Comparison of ENCODE assay signal across 16 cellular contexts in the genomic region with DNA sequence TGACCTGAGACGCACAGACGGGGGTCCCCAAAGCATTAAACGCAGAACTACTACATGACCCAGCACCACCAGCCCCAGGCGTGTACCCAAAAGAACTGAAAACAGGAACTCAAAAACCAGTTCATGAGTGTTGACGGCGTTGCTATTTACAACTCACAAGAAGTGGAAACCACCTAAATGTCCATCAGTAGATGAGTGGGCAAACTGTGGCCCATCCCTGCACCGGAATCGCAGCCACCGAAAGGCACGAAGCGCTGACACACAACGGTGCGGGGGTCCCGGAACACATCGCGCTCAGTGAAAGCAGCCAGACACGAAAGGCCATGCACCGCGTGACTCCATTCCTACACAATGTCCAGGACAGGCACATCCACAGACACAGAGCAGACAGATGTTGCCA.
"Had no signal": no experiment of that assay in that cellular context is flagged by ENCODE, and none has a peak within 500 bp of the region (broad histone marks: within the 10 kb centered on the region; RNA-seq: fewer than 3 reads in every experiment).

No MANE protein-coding gene starts in this region.

- H3K9me3 Mint-ChIP-seq: nephron; stimulated activated naive CD8-positive, alpha-beta T cell treated with anti-CD3 and anti-CD28 coated beads, Interleukin-15, Interleukin-2, amounts not matched to agents 100 ng/mL and 50 ng/mL, for 24 hours had no signal

- DNase-seq: dorsolateral prefrontal cortex; effector CD8-positive, alpha-beta T cell; gastrocnemius medialis; heart right ventricle; islet precursor cell; midbrain; stimulated activated CD4-positive, alpha-beta T cell treated with anti-CD3 and anti-CD28 coated beads, Interleukin-2, amount 100 ng/mL, for 24 hours; tibial artery; uterus had no signal

- H3K27ac Mint-ChIP-seq: stimulated activated naive CD8-positive, alpha-beta T cell treated with anti-CD3 and anti-CD28 coated beads, Interleukin-15, Interleukin-2, amounts not matched to agents 100 ng/mL and 50 ng/mL, for 24 hours had no signal

- H3K27me3 Mint-ChIP-seq: stimulated activated naive CD8-positive, alpha-beta T cell treated with anti-CD3 and anti-CD28 coated beads, Interleukin-15, Interleukin-2, amounts not matched to agents 100 ng/mL and 50 ng/mL, for 24 hours had no signal

- ATAC-seq: esophagus mucosa, gastrocnemius medialis, heart right ventricle, left lobe of liver, sciatic nerve had no signal

- H3K4me3 Mint-ChIP-seq: nephron; stimulated activated naive CD8-positive, alpha-beta T cell treated with anti-CD3 and anti-CD28 coated beads, Interleukin-15, Interleukin-2, amounts not matched to agents 100 ng/mL and 50 ng/mL, for 24 hours had no signal

- H3K4me3 ChIP-seq: coronary artery, dorsolateral prefrontal cortex, gastrocnemius medialis, heart right ventricle, tibial artery, upper lobe of left lung, uterus had no signal
